In genomic region chr9:125544988-125545651, GRCh38 we compare ENCODE assay signal across 12 cellular contexts.
A peak's percentile ranks its signal among the peaks of the same experiment; 100 is the strongest.
DNase-seq lines count a peak whose midpoint lies in the region; ATAC-seq, FAIRE-seq and TF ChIP-seq lines count a peak whose summit lies in the region.
"Had no signal": no experiment of that assay in that cellular context is flagged by ENCODE, and none has a peak within 500 bp of the region (broad histone marks: within the 10 kb centered on the region; RNA-seq: fewer than 3 reads in every experiment).

No MANE protein-coding gene starts in this region.

- H3K36me3 Mint-ChIP-seq in type B pancreatic cell, result peaks cover 5% of the 10 kb centered on the region

- TF ChIP-seq POLR2A in ovary (IDR thresholded peaks at IDR 0.05), result no peak

- H3K4me1 Mint-ChIP-seq in type B pancreatic cell (ENCODE audit: unreplicated experiment), result peaks cover 38% of the 10 kb centered on the region

- H3K36me3 ChIP-seq in ovary, result no peaks in the 10 kb centered on the region
- H3K36me3 ChIP-seq: gastrocnemius medialis, neural progenitor cell had no signal

- FAIRE-seq in urothelium cell line (lab: Jason Lieb, UNC), result no peak

- H3K4me3 Mint-ChIP-seq in type B pancreatic cell, result no peak overlapping the region
- H3K4me3 Mint-ChIP-seq: neural progenitor cell had no signal

- no peak for TF ChIP-seq EP300 in ovary (IDR thresholded peaks at IDR 0.05)

- no peaks in the 10 kb centered on the region for H3K27me3 ChIP-seq in ovary
- H3K27me3 ChIP-seq: gastrocnemius medialis, neural progenitor cell had no signal

- H3K4me1 ChIP-seq in ovary (ENCODE audit: insufficient read depth), result peaks cover 39% of the 10 kb centered on the region
- H3K4me1 ChIP-seq: Caco-2 had no signal

- ATAC-seq in HG03432 (IDR thresholded peaks at IDR 0.05; ENCODE audit: unreplicated experiment), result no peak
- ATAC-seq: gastrocnemius medialis had no signal

- peak overlapping the region; percentile 48 for H3K27ac ChIP-seq in VCaP
- H3K27ac ChIP-seq in ovary, result peak overlapping the region in 1 of 2 donors; percentile 58
- H3K27ac ChIP-seq: gastrocnemius medialis, neural progenitor cell had no signal

- intact Hi-C loops in ovary (cut with DNase I), result loop anchor here in 1 of 4 donors (10.0 kb wide), 2 partner anchors 70 to 120 kb away; no protein-coding TSS in a partner anchor

- no peaks in the 10 kb centered on the region for H3K9me3 ChIP-seq in ovary
- H3K9me3 ChIP-seq: Caco-2, gastrocnemius medialis had no signal

- H3K27me3 Mint-ChIP-seq in type B pancreatic cell, result no peaks in the 10 kb centered on the region

- no peak overlapping the region for H3K27ac Mint-ChIP-seq in type B pancreatic cell
- H3K27ac Mint-ChIP-seq: neural progenitor cell had no signal

- no peak overlapping the region for H3K4me3 ChIP-seq in ovary
- H3K4me3 ChIP-seq: gastrocnemius medialis, neural progenitor cell had no signal

- no peak for TF ChIP-seq CTCF in VCaP (conservative IDR thresholded peaks at IDR 0.05)
- no peak for TF ChIP-seq CTCF in ovary (IDR thresholded peaks at IDR 0.05)
- TF ChIP-seq CTCF in type B pancreatic cell (conservative IDR thresholded peaks at IDR 0.05), result no peak

- 8 to 14% (median 10%) methylated on average over 13 of the region's 13 CpGs for WGBS in ovary, 3 donors

- H3K9me3 Mint-ChIP-seq in type B pancreatic cell, result no peaks in the 10 kb centered on the region
- H3K9me3 Mint-ChIP-seq: neural progenitor cell had no signal

- DNase-seq in DMS79 (lab: John Stamatoyannopoulos, UW), result peak; percentile 78
- DNase-seq in fibroblast of the conjunctiva (ENCODE audit: low read depth), result peak; percentile 70
- peak in 3 of 5 donors; percentile 33 to 54 (median 41) for DNase-seq in ovary
- DNase-seq in SHP77 treated with DMSO at 0.1 percent for 48 hours (lab: John Stamatoyannopoulos, UW), result no peak
- no peak for DNase-seq in type B pancreatic cell (ENCODE audit: extremely low spot score, unreplicated experiment)
- no peak for DNase-seq in urothelium cell line (ENCODE audit: low spot score)
- DNase-seq: activated gamma-delta T cell, Caco-2, gastrocnemius medialis had no signal

Comparison
In these comparisons a context has a peak if more than half of its experiments do, and no peak if none do; other contexts are left out.
1. DNase-seq: peak in DMS79 (single experiment), fibroblast of the conjunctiva (single experiment) and ovary (3 of 5); none in SHP77 treated with DMSO at 0.1 percent for 48 hours (single experiment), type B pancreatic cell (single experiment) and urothelium cell line (single experiment).